In the genomic region with DNA sequence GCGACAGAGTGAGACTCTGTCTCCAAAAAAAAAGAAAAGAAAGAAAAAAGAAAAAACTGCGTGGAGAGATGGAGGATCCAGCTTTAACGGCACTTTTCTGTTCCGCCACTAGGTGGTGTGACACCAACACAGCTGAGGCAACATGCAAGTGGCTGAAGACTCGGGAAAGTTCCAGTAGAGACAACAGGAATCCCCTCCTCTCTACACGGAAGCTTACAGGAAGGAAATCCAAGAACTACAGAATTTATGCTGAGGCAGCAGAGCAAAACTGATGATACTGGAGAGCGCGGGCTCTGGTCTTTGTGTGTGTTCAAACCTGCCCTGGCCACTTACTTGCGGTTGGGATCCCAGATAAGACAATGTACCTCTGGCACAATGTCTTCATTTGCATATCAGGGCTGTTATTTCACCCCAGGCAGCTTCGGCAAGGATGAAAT, we compare ENCODE assay signal across 2 cellular contexts.
TF ChIP-seq lines count a peak whose summit lies in the region.

No MANE protein-coding gene starts in this region.

TF ChIP-seq in HCT116, 20 proteins besides CTCF, POLR2A, EP300 and RAD21:
- TF ChIP-seq, protein P1, sequence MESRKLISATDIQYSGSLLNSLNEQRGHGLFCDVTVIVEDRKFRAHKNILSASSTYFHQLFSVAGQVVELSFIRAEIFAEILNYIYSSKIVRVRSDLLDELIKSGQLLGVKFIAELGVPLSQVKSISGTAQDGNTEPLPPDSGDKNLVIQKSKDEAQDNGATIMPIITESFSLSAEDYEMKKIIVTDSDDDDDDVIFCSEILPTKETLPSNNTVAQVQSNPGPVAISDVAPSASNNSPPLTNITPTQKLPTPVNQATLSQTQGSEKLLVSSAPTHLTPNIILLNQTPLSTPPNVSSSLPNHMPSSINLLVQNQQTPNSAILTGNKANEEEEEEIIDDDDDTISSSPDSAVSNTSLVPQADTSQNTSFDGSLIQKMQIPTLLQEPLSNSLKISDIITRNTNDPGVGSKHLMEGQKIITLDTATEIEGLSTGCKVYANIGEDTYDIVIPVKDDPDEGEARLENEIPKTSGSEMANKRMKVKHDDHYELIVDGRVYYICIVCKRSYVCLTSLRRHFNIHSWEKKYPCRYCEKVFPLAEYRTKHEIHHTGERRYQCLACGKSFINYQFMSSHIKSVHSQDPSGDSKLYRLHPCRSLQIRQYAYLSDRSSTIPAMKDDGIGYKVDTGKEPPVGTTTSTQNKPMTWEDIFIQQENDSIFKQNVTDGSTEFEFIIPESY (IDR thresholded peaks at IDR 0.05; ENCODE audit: extremely low read depth, insufficient replicate concordance, low read length), result no peak
- no peak for TF ChIP-seq ATF3 (IDR thresholded peaks at IDR 0.05)
- TF ChIP-seq TCF7L2 (IDR thresholded peaks at IDR 0.05; ENCODE audit: borderline replicate concordance, extremely low read depth, insufficient read depth, insufficient read length), result no peak
- no peak for TF ChIP-seq POLR2AphosphoS5 (IDR thresholded peaks at IDR 0.05; ENCODE audit: low read depth, low read length)
- TF ChIP-seq SRF (IDR thresholded peaks at IDR 0.05; ENCODE audit: low read depth), result no peak
- TF ChIP-seq ZFX (IDR thresholded peaks at IDR 0.05), result no peak

TF ChIP-seq in endothelial cell of umbilical vein, 7 proteins besides CTCF, POLR2A, EP300 and RAD21:
- TF ChIP-seq FOS (IDR thresholded peaks at IDR 0.05; ENCODE audit: borderline replicate concordance, insufficient read depth, low read length) (no peak), MYC (IDR thresholded peaks at IDR 0.05; ENCODE audit: low read depth, low read length) (no peak), MAX (IDR thresholded peaks at IDR 0.05; ENCODE audit: insufficient read depth, insufficient read length) (no peak), GATA2 (IDR thresholded peaks at IDR 0.05; ENCODE audit: insufficient read depth, insufficient read length, low read depth, low read length) (no peak), JUN (IDR thresholded peaks at IDR 0.05; ENCODE audit: borderline replicate concordance, insufficient read depth, insufficient read length, low read depth) (no peak), POLR2AphosphoS5 (IDR thresholded peaks at IDR 0.05; ENCODE audit: insufficient read depth, low read depth, low read length) (no peak), EZH2 (IDR thresholded peaks at IDR 0.05; ENCODE audit: borderline replicate concordance, low read depth, low read length, severe bottlenecking) (no peak)
